8 cellular contexts compared by ENCODE assay signal in the genomic region with DNA sequence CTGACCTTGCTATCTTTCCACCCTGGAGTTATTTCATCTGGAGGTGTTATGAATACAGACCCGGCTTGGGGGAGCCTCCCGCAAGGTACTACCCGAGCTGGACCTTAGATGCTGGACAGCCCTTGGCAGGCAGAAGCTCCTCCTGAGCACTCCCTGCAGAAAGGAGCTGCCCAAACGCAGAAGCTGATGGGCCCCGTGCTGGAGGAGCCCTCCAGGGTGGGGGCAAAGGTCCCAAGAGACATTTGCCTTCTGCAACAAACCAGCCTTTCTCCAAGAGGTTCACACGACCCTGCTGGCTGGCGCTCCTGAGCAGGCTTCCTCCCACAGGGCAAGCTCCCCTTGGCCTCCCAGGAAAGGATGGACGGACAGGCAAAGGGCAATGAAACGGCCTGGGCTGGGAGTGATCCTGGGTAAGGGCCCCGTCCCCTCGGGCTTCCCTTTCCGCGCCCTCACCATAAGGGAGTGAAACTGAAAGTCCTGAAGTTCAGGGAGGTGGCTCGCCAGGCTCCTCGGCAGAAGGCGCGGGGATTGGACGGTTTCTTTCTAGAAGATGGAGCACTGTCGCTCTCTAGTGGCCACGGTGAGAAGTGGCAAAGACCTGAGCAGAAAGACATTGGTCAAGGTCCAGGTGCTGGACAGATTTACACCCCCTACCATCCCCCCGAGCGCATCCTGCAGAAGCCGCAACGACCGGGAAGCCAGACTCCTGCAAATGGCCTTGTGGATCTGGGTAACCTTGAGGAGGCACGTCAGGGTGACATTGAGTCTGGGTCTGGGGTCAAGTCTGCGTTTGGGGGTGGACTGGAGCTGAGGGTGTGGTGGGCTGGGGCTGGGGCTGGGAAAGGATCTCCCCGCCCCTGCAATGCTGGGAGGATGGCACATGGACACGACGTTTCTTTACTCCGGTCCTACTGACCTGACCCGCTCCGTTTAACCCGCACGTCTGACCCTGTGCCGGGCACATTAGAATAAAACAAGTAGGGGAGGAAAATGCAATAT. TPM values are rescaled to one million over a fixed set of nuclear protein-coding genes. Genes with fewer than 3 reads are reported as not detected.
DNase-seq lines count a peak whose midpoint lies in the region; ATAC-seq, FAIRE-seq and TF ChIP-seq lines count a peak whose summit lies in the region.

No MANE protein-coding gene starts in this region.

- no peaks in the 10 kb centered on the region for H3K9me3 ChIP-seq in keratinocyte (ENCODE audit: control insufficient read depth, low read depth, low read length)

- no peaks in the 10 kb centered on the region for H3K79me2 ChIP-seq in keratinocyte (ENCODE audit: control insufficient read depth, insufficient read depth, low read length)

- no peak overlapping the region for H3K27ac ChIP-seq in keratinocyte (ENCODE audit: control insufficient read depth, insufficient read depth, low read length)

- H3K4me1 ChIP-seq in keratinocyte (ENCODE audit: control insufficient read depth, extremely low read depth, insufficient read depth, low read length) = peaks cover 8% of the 10 kb centered on the region

- H4K20me1 ChIP-seq in keratinocyte (ENCODE audit: control insufficient read depth, extremely low read depth, insufficient read depth, low read length) = no peaks in the 10 kb centered on the region

- FAIRE-seq in A204.1 (lab: Jason Lieb, UNC) = peak; percentile 90
- peak; percentile 93 for FAIRE-seq in keratinocyte (lab: Jason Lieb, UNC)

- peak overlapping the region; percentile 98 for H2AFZ ChIP-seq in keratinocyte (ENCODE audit: control insufficient read depth, low read length)

- dilution Hi-C loops in keratinocyte (cut with MboI; ENCODE audit: extremely low pct_ligation_motif_present, low sequenced_read_pairs) = loop anchor here (25.0 kb wide), 1 partner anchor 210 kb away; no protein-coding TSS in a partner anchor

- TF ChIP-seq CTCF in keratinocyte (optimal IDR thresholded peaks at IDR 0.05 in 1 of 3, IDR thresholded peaks at IDR 0.05 in 1 of 3, conservative IDR thresholded peaks at IDR 0.05 in 1 of 3; ENCODE audit: extremely low read depth in 1 of 3, insufficient read depth in 2 of 3, low read length in 3 of 3) = peak; percentile 87 to 92 (median 89)

- no peaks in the 10 kb centered on the region for H3K9me1 ChIP-seq in keratinocyte (ENCODE audit: control insufficient read depth, extremely low read depth, insufficient read depth, low read length)

- peak; percentile 68 for DNase-seq in NCI-H2227 treated with DMSO at 0.1 percent for 48 hours (lab: John Stamatoyannopoulos, UW)
- DNase-seq in activated CD4-positive, CD25-positive, alpha-beta regulatory T cell (lab: John Stamatoyannopoulos, UW) = peak; percentile 63 to 71 (median 68)
- peak; percentile 80 for DNase-seq in central memory CD4-positive, alpha-beta T cell
- peak; percentile 36 for DNase-seq in keratinocyte (ENCODE audit: low read depth, low spot score)
- DNase-seq in stimulated activated CD4-positive, alpha-beta T cell treated with anti-CD3 and anti-CD28 coated beads, Interleukin-12 subunit alpha, Interleukin-12 subunit beta, amount 100 ng/mL, for 48 hours (ENCODE audit: low read depth in 2 of 3, low spot score in 1 of 3) = peak; percentile 73 to 80 (median 78)

- H3K4me3 ChIP-seq in keratinocyte (ENCODE audit: control insufficient read depth in 2 of 3, extremely low read depth in 1 of 3, insufficient read depth in 2 of 3, low read depth in 1 of 3, low read length in 3 of 3) = peak overlapping the region; percentile 39 to 85 (median 79)

- peak overlapping the region; percentile 69 for H3K9ac ChIP-seq in keratinocyte (ENCODE audit: control insufficient read depth, extremely low read depth, insufficient read depth, low read length)

- peak overlapping the region; percentile 95 for H3K4me2 ChIP-seq in keratinocyte (ENCODE audit: control insufficient read depth, extremely low read depth, insufficient read depth, low read depth, low read length)

- peaks cover 25% of the 10 kb centered on the region for H3K27me3 ChIP-seq in keratinocyte (ENCODE audit: control insufficient read depth, extremely low read depth, insufficient read depth, low read length)

- ATAC-seq in GM18517 (IDR thresholded peaks at IDR 0.05; ENCODE audit: unreplicated experiment) (peak; percentile 76), HG03103 (IDR thresholded peaks at IDR 0.05; ENCODE audit: low read depth, unreplicated experiment) (peak; percentile 80)

- H3K36me3 ChIP-seq in keratinocyte (ENCODE audit: control insufficient read depth in 2 of 2, extremely low read depth in 1 of 2, insufficient read depth in 2 of 2, low read length in 2 of 2) = no peaks in the 10 kb centered on the region

RNA-seq across cellular contexts. Expression of a gene that starts 56.4 kb away (rescaled TPM):
- 0.06 to 0.43 TPM (median 0.36 TPM) in 3 replicates for polyA plus RNA-seq in keratinocyte
- polyA plus RNA-seq in keratinocyte (2011; ENCODE audit: low read depth) = 0.07 TPM
- polyA plus RNA-seq in keratinocyte (2011; cell fraction: cytosol; rRNA removed) = 0.13 and 0.14 TPM in 2 replicates
- 0.24 and 0.25 TPM in 2 replicates for polyA plus RNA-seq in keratinocyte (2011; cell fraction: nucleus; rRNA removed)
- 0.14 and 0.38 TPM in 2 replicates for polyA plus RNA-seq in keratinocyte (2012; ENCODE audit: low replicate concordance)
- 0.07 to 0.77 TPM (median 0.56 TPM) in 3 replicates for polyA minus RNA-seq in keratinocyte
- 0.58 TPM for polyA minus RNA-seq in keratinocyte (2011; cell fraction: cytosol; rRNA and poly(A)+ RNA removed)
- 0.11 TPM in 1 of 2 replicates, not detected in the other for polyA minus RNA-seq in keratinocyte (2011; cell fraction: nucleus; rRNA and poly(A)+ RNA removed)
